ENCODE assay signal across 8 cellular contexts in genomic region chr16:50266337-50267091, GRCh38. TPM values are rescaled to one million over a fixed set of nuclear protein-coding genes. Genes with fewer than 3 reads are reported as not detected.
DNase-seq lines count a peak whose midpoint lies in the region; ATAC-seq and TF ChIP-seq lines count a peak whose summit lies in the region.

ADCY7 (plus strand) TSS chr16:50266551; CDS start chr16:50288180, 21,629 bp downstream.

- H3K27ac ChIP-seq in thyroid gland: peak within 1 kb of the TSS in 2 of 3 donors; percentile 8 to 30

- peak within 1 kb of the TSS; percentile 52 for H3K4me3 Mint-ChIP-seq in osteocyte (ENCODE audit: unreplicated experiment)

- peak within 1 kb of the TSS; percentile 71 for H3K9ac ChIP-seq in NT2/D1 (ENCODE audit: insufficient read length, low read depth)

- WGBS in thyroid gland, 2 donors: 49 to 51% methylated on average over 14 to 24 of the region's 25 CpGs

- intact Hi-C loops in thyroid gland (cut with DNase I): no loop called here

- no peaks in the 10 kb centered on the region for H3K27me3 ChIP-seq in NT2/D1 (ENCODE audit: insufficient read depth, insufficient read length)
- H3K27me3 ChIP-seq in thyroid gland: no peaks in the 10 kb centered on the region

- TF ChIP-seq POLR2A in thyroid gland (IDR thresholded peaks at IDR 0.05): no peak

- no peak for TF ChIP-seq CTCF in fibroblast of mammary gland (conservative IDR thresholded peaks at IDR 0.05; ENCODE audit: control insufficient read depth, insufficient read depth, low read depth, low read length)
- TF ChIP-seq CTCF in osteocyte (IDR thresholded peaks at IDR 0.05): no peak
- TF ChIP-seq CTCF in thyroid gland (IDR thresholded peaks at IDR 0.05): no peak

- peaks cover 24% of the 10 kb centered on the region for H3K4me1 Mint-ChIP-seq in osteocyte (ENCODE audit: unreplicated experiment)

- H3K36me3 ChIP-seq in NT2/D1 (ENCODE audit: insufficient read depth, insufficient read length, low read length) (peaks cover 16% of the 10 kb centered on the region), thyroid gland (no peaks in the 10 kb centered on the region)

- H3K4me1 ChIP-seq in NT2/D1 (ENCODE audit: insufficient read depth, insufficient read length) (peaks cover 15% of the 10 kb centered on the region), thyroid gland (peaks cover 0 to 7% of the 10 kb centered on the region in 2 donors)

- no peaks in the 10 kb centered on the region for H3K27me3 Mint-ChIP-seq in osteocyte (ENCODE audit: unreplicated experiment)

- H3K9me3 ChIP-seq in NT2/D1 (ENCODE audit: insufficient read depth, low read length): no peaks in the 10 kb centered on the region
- H3K9me3 ChIP-seq in thyroid gland: no peaks in the 10 kb centered on the region

- peak; percentile 62 for ATAC-seq in GM18519 (IDR thresholded peaks at IDR 0.05; ENCODE audit: low FRiP score, unreplicated experiment)
- ATAC-seq in HG02938 (IDR thresholded peaks at IDR 0.05; ENCODE audit: unreplicated experiment): peak; percentile 75

- peaks cover 3% of the 10 kb centered on the region for H3K9me3 Mint-ChIP-seq in osteocyte (ENCODE audit: unreplicated experiment)

- DNase-seq in NT2/D1 (ENCODE audit: low read depth, low spot score) (peak; percentile 47), activated T-cell treated with anti-CD3 and anti-CD28 coated beads for 24 hours (ENCODE audit: low read depth) (peak; percentile 81), fibroblast of mammary gland (ENCODE audit: low read depth) (peak; percentile 76), osteocyte (ENCODE audit: extremely low spot score, unreplicated experiment) (no peak), thyroid gland (peak; percentile 32 to 35), NCI-H1930 (lab: John Stamatoyannopoulos, UW) (no peak)

- H3K27ac Mint-ChIP-seq in osteocyte (ENCODE audit: unreplicated experiment): peak within 1 kb of the TSS; percentile 66

- H3K4me3 ChIP-seq in NT2/D1 (ENCODE audit: insufficient read length, low read depth): no peak within 1 kb of the TSS
- H3K4me3 ChIP-seq in fibroblast of mammary gland (ENCODE audit: control insufficient read depth, low read depth, low read length): peak within 1 kb of the TSS; percentile 60
- H3K4me3 ChIP-seq in thyroid gland (replicated peaks in 1 of 3): no peak within 1 kb of the TSS

- H3K36me3 Mint-ChIP-seq in osteocyte (ENCODE audit: unreplicated experiment): no peaks in the 10 kb centered on the region

RNA-seq across cellular contexts. Expression of gene ADCY7, which starts in this region (rescaled TPM):
- 4.6 TPM in 2 replicates for total RNA-seq in osteocyte
- 1 to 10 TPM; 4.2 to 8.2 (median 7.1) TPM for total RNA-seq in thyroid gland

Comparison
In these comparisons a context has a peak if more than half of its experiments do, and no peak if none do; other contexts are left out.
1. DNase-seq: peak in NT2/D1 (single experiment), activated T-cell treated with anti-CD3 and anti-CD28 coated beads for 24 hours (single experiment), fibroblast of mammary gland (single experiment) and thyroid gland (2 of 2); none in osteocyte (single experiment) and NCI-H1930 (0 of 2).